In genomic region chr5:14406554-14406849, GRCh38 we compare ENCODE assay signal across 15 cellular contexts.
DNase-seq lines count a peak whose midpoint lies in the region; ATAC-seq, FAIRE-seq and TF ChIP-seq lines count a peak whose summit lies in the region.
"Had no signal": no experiment of that assay in that cellular context is flagged by ENCODE, and none has a peak within 500 bp of the region (broad histone marks: within the 10 kb centered on the region; RNA-seq: fewer than 3 reads in every experiment).

No MANE protein-coding gene starts in this region.

- no peaks in the 10 kb centered on the region for H3K36me3 ChIP-seq in smooth muscle cell (ENCODE audit: low read depth)
- H3K36me3 ChIP-seq in pancreas: peaks cover 0 to 11% (median 0%) of the 10 kb centered on the region in 3 donors

- H3K9ac ChIP-seq in smooth muscle cell (ENCODE audit: low read depth): no peak overlapping the region

- no peak for ATAC-seq in pancreas
- ATAC-seq in HG03354 (IDR thresholded peaks at IDR 0.05; ENCODE audit: poor library complexity, severe bottlenecking, unreplicated experiment): no peak
- ATAC-seq: activated naive CD4-positive, alpha-beta T cell treated with anti-CD3 and anti-CD28 coated beads, Interleukin-2, amount 50 U/mL, for 72 hours; esophagus mucosa; HCT116; stimulated activated memory B cell treated with anti-CD40 and anti-IgM and Interleukin-4, amounts not matched to agents 10 μg/mL and 1 μg/mL and 100 μg/mL, for 72 hours had no signal

- no peaks in the 10 kb centered on the region for H3K4me1 ChIP-seq in smooth muscle cell (ENCODE audit: low read depth)
- H3K4me1 ChIP-seq in pancreas: no peaks in the 10 kb centered on the region

- peaks cover 16% of the 10 kb centered on the region for H3K9me3 Mint-ChIP-seq in activated T-helper 2 cell treated with anti-CD3 and anti-CD28 coated beads, Interferon-gamma antibody, Interleukin-2, Interleukin-4, amounts not matched to agents 10 μg/mL and 5 μg/mL and 100 μg/mL, durations not matched to agents 14 hours and 24 hours and 36 hours

- 28% methylated on average over 12 of the region's 12 CpGs for WGBS in smooth muscle cell (ENCODE audit: low lambda C conversion rate)
- 92% methylated on average over 12 of the region's 12 CpGs for WGBS in pancreas, 2 donors

- peaks cover 40% of the 10 kb centered on the region for H3K4me1 Mint-ChIP-seq in activated T-helper 2 cell treated with anti-CD3 and anti-CD28 coated beads, Interferon-gamma antibody, Interleukin-2, Interleukin-4, amounts not matched to agents 10 μg/mL and 5 μg/mL and 100 μg/mL, durations not matched to agents 14 hours and 24 hours and 36 hours (ENCODE audit: low read depth)

- H3K36me3 Mint-ChIP-seq in activated T-helper 2 cell treated with anti-CD3 and anti-CD28 coated beads, Interferon-gamma antibody, Interleukin-2, Interleukin-4, amounts not matched to agents 10 μg/mL and 5 μg/mL and 100 μg/mL, durations not matched to agents 14 hours and 24 hours and 36 hours (ENCODE audit: low read depth): peaks cover 20% of the 10 kb centered on the region

- peak overlapping the region; percentile 66 for H3K4me3 Mint-ChIP-seq in activated T-helper 2 cell treated with anti-CD3 and anti-CD28 coated beads, Interferon-gamma antibody, Interleukin-2, Interleukin-4, amounts not matched to agents 10 μg/mL and 5 μg/mL and 100 μg/mL, durations not matched to agents 14 hours and 24 hours and 36 hours (ENCODE audit: low read depth)
- H3K4me3 Mint-ChIP-seq: activated CD4-positive, alpha-beta T cell treated with anti-CD3 and anti-CD28 coated beads, Interleukin-2, amount 10 ng/mL, durations not matched to agents 7 days and 5 days; stimulated activated memory B cell treated with anti-CD40 and anti-IgM and Interleukin-4, amounts not matched to agents 10 μg/mL and 1 μg/mL and 100 μg/mL, for 72 hours had no signal

- H3K27ac Mint-ChIP-seq in activated T-helper 2 cell treated with anti-CD3 and anti-CD28 coated beads, Interferon-gamma antibody, Interleukin-2, Interleukin-4, amounts not matched to agents 10 μg/mL and 5 μg/mL and 100 μg/mL, durations not matched to agents 14 hours and 24 hours and 36 hours: no peak overlapping the region
- H3K27ac Mint-ChIP-seq: activated CD4-positive, alpha-beta T cell treated with anti-CD3 and anti-CD28 coated beads, Interleukin-2, amount 10 ng/mL, durations not matched to agents 7 days and 5 days; activated naive CD4-positive, alpha-beta T cell treated with anti-CD3 and anti-CD28 coated beads, Interleukin-2, amount 50 U/mL, for 72 hours; stimulated activated memory B cell treated with anti-CD40 and anti-IgM and Interleukin-4, amounts not matched to agents 10 μg/mL and 1 μg/mL and 100 μg/mL, for 72 hours had no signal

- H3K9me3 ChIP-seq in smooth muscle cell (replicated peaks; ENCODE audit: low read depth) (no peaks in the 10 kb centered on the region), pancreas (no peaks in the 10 kb centered on the region)

- DNase-seq in H54 (ENCODE audit: insufficient read length, low spot score) (peak; percentile 89), fibroblast of pulmonary artery (ENCODE audit: low read depth) (peak; percentile 87), smooth muscle cell (lab: John Stamatoyannopoulos, UW; ENCODE audit: unreplicated experiment) (no peak), pancreas (no peak), GF-D8 (lab: John Stamatoyannopoulos, UW) (no peak), NCI-H510A treated with DMSO at 0.1 percent for 48 hours (lab: John Stamatoyannopoulos, UW) (no peak)
- no peak for DNase-seq in activated T-helper 2 cell treated with anti-CD3 and anti-CD28 coated beads, Interferon-gamma antibody, Interleukin-2, Interleukin-4, amounts not matched to agents 10 μg/mL and 5 μg/mL and 100 μg/mL, durations not matched to agents 14 hours and 24 hours and 36 hours (ENCODE audit: low spot score)
- DNase-seq: activated CD4-positive, alpha-beta T cell treated with anti-CD3 and anti-CD28 coated beads, Interleukin-2, amount 10 ng/mL, durations not matched to agents 7 days and 5 days; mesendoderm; SIG-M5 had no signal

- peaks cover 13% of the 10 kb centered on the region for H3F3A ChIP-seq in smooth muscle cell (ENCODE audit: low read depth)

- H3K79me2 ChIP-seq in smooth muscle cell (ENCODE audit: low read depth): peaks cover 7% of the 10 kb centered on the region

- H3K27ac ChIP-seq in smooth muscle cell (ENCODE audit: low read depth) (peak overlapping the region; percentile 63), pancreas (no peak overlapping the region)

- TF ChIP-seq POLR2A in H54 (IDR thresholded peaks at IDR 0.05; ENCODE audit: low read depth, low read length): no peak

- H3K27me3 Mint-ChIP-seq in activated T-helper 2 cell treated with anti-CD3 and anti-CD28 coated beads, Interferon-gamma antibody, Interleukin-2, Interleukin-4, amounts not matched to agents 10 μg/mL and 5 μg/mL and 100 μg/mL, durations not matched to agents 14 hours and 24 hours and 36 hours (ENCODE audit: low read depth): no peaks in the 10 kb centered on the region
- H3K27me3 Mint-ChIP-seq: activated CD4-positive, alpha-beta T cell treated with anti-CD3 and anti-CD28 coated beads, Interleukin-2, amount 10 ng/mL, durations not matched to agents 7 days and 5 days; stimulated activated memory B cell treated with anti-CD40 and anti-IgM and Interleukin-4, amounts not matched to agents 10 μg/mL and 1 μg/mL and 100 μg/mL, for 72 hours had no signal

- H2AFZ ChIP-seq in smooth muscle cell (ENCODE audit: low read depth): no peak overlapping the region

- H3K4me2 ChIP-seq in smooth muscle cell: no peak overlapping the region

- H3K4me3 ChIP-seq in fibroblast of pulmonary artery (replicated peaks; ENCODE audit: low read depth, low read length): no peak overlapping the region
- H3K4me3 ChIP-seq in smooth muscle cell: no peak overlapping the region
- no peak overlapping the region for H3K4me3 ChIP-seq in pancreas

- peaks cover 44% of the 10 kb centered on the region for H4K20me1 ChIP-seq in smooth muscle cell (ENCODE audit: low read depth)

- intact Hi-C loops in activated T-helper 2 cell treated with anti-CD3 and anti-CD28 coated beads, Interferon-gamma antibody, Interleukin-2, Interleukin-4, amounts not matched to agents 10 μg/mL and 5 μg/mL and 100 μg/mL, durations not matched to agents 14 hours and 24 hours and 36 hours (cut with micrococcal nuclease): no loop called here
- intact Hi-C loops in pancreas (cut with DNase I): no loop called here

- FAIRE-seq in H54 (lab: Jason Lieb, UNC): peak; percentile 94
- no peak for FAIRE-seq in pancreas (lab: Jason Lieb, UNC)

- TF ChIP-seq CTCF in fibroblast of pulmonary artery (IDR thresholded peaks at IDR 0.05; ENCODE audit: low read length, missing control alignments): no peak
- no peak for TF ChIP-seq CTCF in smooth muscle cell (IDR thresholded peaks at IDR 0.05; ENCODE audit: borderline replicate concordance, insufficient read depth, poor library complexity, severe bottlenecking)
- TF ChIP-seq CTCF in pancreas (IDR thresholded peaks at IDR 0.05): no peak

- H3K27me3 ChIP-seq in smooth muscle cell (ENCODE audit: low read depth) (no peaks in the 10 kb centered on the region), pancreas (no peaks in the 10 kb centered on the region)

Comparison
In these comparisons a context has a peak if more than half of its experiments do, and no peak if none do; other contexts are left out.
1. DNase-seq: peak in H54 (single experiment) and fibroblast of pulmonary artery (single experiment); none in activated T-helper 2 cell treated with anti-CD3 and anti-CD28 coated beads, Interferon-gamma antibody, Interleukin-2, Interleukin-4, amounts not matched to agents 10 μg/mL and 5 μg/mL and 100 μg/mL, durations not matched to agents 14 hours and 24 hours and 36 hours (single experiment), smooth muscle cell (single experiment), pancreas (0 of 6), GF-D8 (single experiment) and NCI-H510A treated with DMSO at 0.1 percent for 48 hours (single experiment).